1 cellular context compared by ENCODE assay signal in genomic region chr19:38717855-38718254, GRCh38.
A peak's percentile ranks its signal among the peaks of the same experiment; 100 is the strongest.
TF ChIP-seq lines count a peak whose summit lies in the region.

No MANE protein-coding gene starts in this region.

TF ChIP-seq in K562, 482 proteins besides CTCF, POLR2A, EP300 and RAD21:
- TF ChIP-seq RBM22 (IDR thresholded peaks at IDR 0.05; ENCODE audit: low read depth, low read length, poor library complexity, severe bottlenecking) (peak; percentile 56), E2F5 (CRISPR knock-in tag; IDR thresholded peaks at IDR 0.05) (no peak)
